26 cellular contexts compared by ENCODE assay signal in genomic region chr13:78802912-78803311, GRCh38.
DNase-seq lines count a peak whose midpoint lies in the region; ATAC-seq, FAIRE-seq and TF ChIP-seq lines count a peak whose summit lies in the region.
"Had no signal": no experiment of that assay in that cellular context is flagged by ENCODE, and none has a peak within 500 bp of the region (broad histone marks: within the 10 kb centered on the region; RNA-seq: fewer than 3 reads in every experiment).

No MANE protein-coding gene starts in this region.

- no peak overlapping the region for H3K4me2 ChIP-seq in HepG2 (ENCODE audit: low read depth, low read length)
- no peak overlapping the region for H3K4me2 ChIP-seq in astrocyte (ENCODE audit: low read length)
- H3K4me2 ChIP-seq in K562 (ENCODE audit: insufficient read depth, low read length) = no peak overlapping the region
- H3K4me2 ChIP-seq: BLaER1 had no signal

- no peak overlapping the region for H3K4me3 Mint-ChIP-seq in astrocyte (ENCODE audit: unreplicated experiment)
- no peak overlapping the region for H3K4me3 Mint-ChIP-seq in activated naive CD8-positive, alpha-beta T cell treated with anti-CD3 and anti-CD28 coated beads, Interleukin-2, amount 50 U/mL, for 24 hours
- H3K4me3 Mint-ChIP-seq in CD8-positive, alpha-beta memory T cell = no peak overlapping the region
- H3K4me3 Mint-ChIP-seq: CD14-positive monocyte; CD4-positive, alpha-beta memory T cell; CD4-positive, CD25-positive, alpha-beta regulatory T cell had no signal

- TF ChIP-seq POLR2A in HepG2 (IDR thresholded peaks at IDR 0.05; ENCODE audit: insufficient read depth in 1 of 2, low read depth in 2 of 2, low read length in 2 of 2) (no peak), right lobe of liver (IDR thresholded peaks at IDR 0.05) (no peak), K562 (conservative IDR thresholded peaks at IDR 0.05) (no peak)

- no peak for ATAC-seq in HepG2
- no peak for ATAC-seq in right lobe of liver
- no peak for ATAC-seq in K562
- no peak for ATAC-seq in activated naive CD8-positive, alpha-beta T cell treated with anti-CD3 and anti-CD28 coated beads, Interleukin-2, amount 50 U/mL, for 24 hours

- H3K9me3 ChIP-seq in HepG2 (ENCODE audit: low read length) (no peaks in the 10 kb centered on the region), right lobe of liver (no peaks in the 10 kb centered on the region), astrocyte (ENCODE audit: insufficient read depth, low read depth, low read length) (no peaks in the 10 kb centered on the region), K562 (replicated peaks; ENCODE audit: control insufficient read depth, insufficient read depth, low read depth, low read length) (no peaks in the 10 kb centered on the region)
- no peaks in the 10 kb centered on the region for H3K9me3 ChIP-seq in CD8-positive, alpha-beta memory T cell (ENCODE audit: low read length)
- H3K9me3 ChIP-seq: BE2C, BLaER1, Caco-2 had no signal

- H3K4me1 Mint-ChIP-seq in astrocyte (ENCODE audit: low read depth, unreplicated experiment) = no peaks in the 10 kb centered on the region
- H3K4me1 Mint-ChIP-seq in activated naive CD8-positive, alpha-beta T cell treated with anti-CD3 and anti-CD28 coated beads, Interleukin-2, amount 50 U/mL, for 24 hours = no peaks in the 10 kb centered on the region
- H3K4me1 Mint-ChIP-seq in CD8-positive, alpha-beta memory T cell = no peaks in the 10 kb centered on the region
- H3K4me1 Mint-ChIP-seq: CD14-positive monocyte; CD4-positive, alpha-beta memory T cell; CD4-positive, CD25-positive, alpha-beta regulatory T cell had no signal

- H3K27ac Mint-ChIP-seq in astrocyte (ENCODE audit: unreplicated experiment) = no peak overlapping the region
- H3K27ac Mint-ChIP-seq in activated naive CD8-positive, alpha-beta T cell treated with anti-CD3 and anti-CD28 coated beads, Interleukin-2, amount 50 U/mL, for 24 hours = no peak overlapping the region
- H3K27ac Mint-ChIP-seq in CD8-positive, alpha-beta memory T cell = no peak overlapping the region
- H3K27ac Mint-ChIP-seq: CD14-positive monocyte; CD4-positive, alpha-beta memory T cell had no signal

- H3K36me3 Mint-ChIP-seq in astrocyte (ENCODE audit: low read depth, unreplicated experiment) = no peaks in the 10 kb centered on the region
- no peaks in the 10 kb centered on the region for H3K36me3 Mint-ChIP-seq in activated naive CD8-positive, alpha-beta T cell treated with anti-CD3 and anti-CD28 coated beads, Interleukin-2, amount 50 U/mL, for 24 hours (ENCODE audit: low read depth)
- H3K36me3 Mint-ChIP-seq in CD8-positive, alpha-beta memory T cell = no peaks in the 10 kb centered on the region
- H3K36me3 Mint-ChIP-seq: CD14-positive monocyte; CD4-positive, alpha-beta memory T cell; CD4-positive, CD25-positive, alpha-beta regulatory T cell had no signal

- H3K9me3 Mint-ChIP-seq in astrocyte (ENCODE audit: unreplicated experiment) = no peaks in the 10 kb centered on the region
- H3K9me3 Mint-ChIP-seq in activated naive CD8-positive, alpha-beta T cell treated with anti-CD3 and anti-CD28 coated beads, Interleukin-2, amount 50 U/mL, for 24 hours = peaks cover 11% of the 10 kb centered on the region
- H3K9me3 Mint-ChIP-seq in CD8-positive, alpha-beta memory T cell = no peaks in the 10 kb centered on the region

- in situ Hi-C loops in HepG2 (cut with HindIII; ENCODE audit: extremely low pct_ligation_motif_present, low pct_unique_long_range_greater_than_20kb) (no loop called here), K562 (cut with MboI) (no loop called here)

- no peak for TF ChIP-seq RAD21 in HepG2 (CRISPR knock-in tag; IDR thresholded peaks at IDR 0.05)
- no peak for TF ChIP-seq RAD21 in K562 (CRISPR knock-in tag; conservative IDR thresholded peaks at IDR 0.05 in 1 of 2, IDR thresholded peaks at IDR 0.05 in 1 of 2)

- TF ChIP-seq EP300 in HepG2 (IDR thresholded peaks at IDR 0.05; ENCODE audit: low read depth in 2 of 2, low read length in 2 of 2) (no peak), HepG2 (CRISPR knock-in tag; IDR thresholded peaks at IDR 0.05; ENCODE audit: borderline replicate concordance) (no peak), K562 (IDR thresholded peaks at IDR 0.05; ENCODE audit: low read length) (no peak)

- TF ChIP-seq CTCF in HepG2 (CRISPR knock-in tag; IDR thresholded peaks at IDR 0.05) (no peak), right lobe of liver (IDR thresholded peaks at IDR 0.05) (no peak), astrocyte (IDR thresholded peaks at IDR 0.05; ENCODE audit: insufficient read depth, low read depth, low read length) (no peak), K562 (IDR thresholded peaks at IDR 0.05 in 2 of 3, conservative IDR thresholded peaks at IDR 0.05 in 1 of 3; ENCODE audit: insufficient read depth in 2 of 3, low read depth in 1 of 3, low read length in 3 of 3) (no peak)

- H3K9me1 ChIP-seq in K562 (ENCODE audit: control insufficient read depth, insufficient read depth, low read length) = no peaks in the 10 kb centered on the region

- CTCF ChIA-PET in HepG2 (lab: Yijun Ruan, JAX; ENCODE audit: low intra/inter-chr PET ratio, low total read pairs) = no interaction called here
- CTCF ChIA-PET in HEK293T (lab: Yijun Ruan, JAX) = no interaction called here
- CTCF ChIA-PET in K562 (lab: Yijun Ruan, JAX; ENCODE audit: low intra/inter-chr PET ratio) = no interaction called here
- CTCF ChIA-PET in CD8-positive, alpha-beta memory T cell (lab: Charles Lee) = no interaction called here

- H3K27me3 ChIP-seq in HepG2 (ENCODE audit: control insufficient read depth in 1 of 2, insufficient read depth in 2 of 2, low read length in 2 of 2) = no peaks in the 10 kb centered on the region
- H3K27me3 ChIP-seq in right lobe of liver = no peaks in the 10 kb centered on the region
- no peaks in the 10 kb centered on the region for H3K27me3 ChIP-seq in astrocyte (ENCODE audit: insufficient read depth, low read length)
- no peaks in the 10 kb centered on the region for H3K27me3 ChIP-seq in K562 (ENCODE audit: control insufficient read depth in 2 of 2, insufficient read depth in 2 of 2, low read length in 2 of 2)
- H3K27me3 ChIP-seq in CD8-positive, alpha-beta memory T cell (ENCODE audit: insufficient read depth, low read length, poor library complexity, severe bottlenecking) = no peaks in the 10 kb centered on the region
- H3K27me3 ChIP-seq: BE2C, BLaER1 had no signal

- no peak overlapping the region for H2AFZ ChIP-seq in HepG2 (ENCODE audit: low read length)
- no peak overlapping the region for H2AFZ ChIP-seq in astrocyte (ENCODE audit: low read depth, low read length)
- H2AFZ ChIP-seq in K562 (ENCODE audit: low read depth, low read length) = no peak overlapping the region

- H3K27ac ChIP-seq in HepG2 (ENCODE audit: extremely low read length, insufficient read depth, low read length) (no peak overlapping the region), right lobe of liver (no peak overlapping the region), astrocyte (ENCODE audit: low read depth, low read length) (no peak overlapping the region), K562 (ENCODE audit: extremely low read depth, low read depth, low read length) (no peak overlapping the region), caudate nucleus (ENCODE audit: low read depth, low read length) (no peak overlapping the region)
- H3K27ac ChIP-seq in CD8-positive, alpha-beta memory T cell (ENCODE audit: low read depth, low read length) = no peak overlapping the region
- H3K27ac ChIP-seq: BLaER1 had no signal

- no peaks in the 10 kb centered on the region for H3K36me3 ChIP-seq in HepG2 (replicated peaks in 1 of 2; ENCODE audit: control insufficient read depth in 1 of 2, insufficient read depth in 2 of 2, low read length in 2 of 2)
- H3K36me3 ChIP-seq in right lobe of liver = no peaks in the 10 kb centered on the region
- H3K36me3 ChIP-seq in astrocyte (ENCODE audit: insufficient read depth, low read length) = no peaks in the 10 kb centered on the region
- H3K36me3 ChIP-seq in K562 (ENCODE audit: control insufficient read depth, insufficient read depth, low read length) = no peaks in the 10 kb centered on the region
- no peaks in the 10 kb centered on the region for H3K36me3 ChIP-seq in CD8-positive, alpha-beta memory T cell (ENCODE audit: insufficient read depth, low read length)
- H3K36me3 ChIP-seq: BE2C, BLaER1 had no signal

- DNase-seq in HepG2 (ENCODE audit: low spot score) (no peak), right lobe of liver (no peak), HEK293T (ENCODE audit: extremely low spot score) (no peak), astrocyte (ENCODE audit: low read depth) (no peak), K562 (ENCODE audit: extremely low read depth in 1 of 4, low spot score in 3 of 4) (no peak), caudate nucleus (lab: John Stamatoyannopoulos, UW) (no peak)
- no peak for DNase-seq in activated naive CD8-positive, alpha-beta T cell treated with anti-CD3 and anti-CD28 coated beads, Interleukin-2, amount 50 U/mL, for 24 hours
- DNase-seq in CD8-positive, alpha-beta memory T cell = no peak
- DNase-seq: 8988T; ACHN; BE2C; C1 segment of cervical spinal cord; Caco-2; Calu3; CD4-positive, CD25-positive, alpha-beta regulatory T cell; DMS79 treated with DMSO at 0.1 percent for 48 hours; GF-D8 had no signal

- BruUV-seq in HepG2 (replicated peaks; lab: Mats Ljungman, UMichigan) (no TSS peak), K562 (replicated peaks; lab: Mats Ljungman, UMichigan) (no TSS peak)

- H3K4me1 ChIP-seq in HepG2 (ENCODE audit: insufficient read depth, low read length) = no peaks in the 10 kb centered on the region
- no peaks in the 10 kb centered on the region for H3K4me1 ChIP-seq in right lobe of liver
- no peaks in the 10 kb centered on the region for H3K4me1 ChIP-seq in astrocyte (ENCODE audit: insufficient read depth, low read length)
- no peaks in the 10 kb centered on the region for H3K4me1 ChIP-seq in K562 (replicated peaks in 1 of 2; ENCODE audit: control insufficient read depth in 2 of 2, insufficient read depth in 2 of 2, low read length in 2 of 2)
- H3K4me1 ChIP-seq in CD8-positive, alpha-beta memory T cell (ENCODE audit: insufficient read depth, low read length) = no peaks in the 10 kb centered on the region
- H3K4me1 ChIP-seq: BE2C, BLaER1, Caco-2 had no signal

- H3K4me3 ChIP-seq in HepG2 (replicated peaks in 1 of 3; ENCODE audit: insufficient read depth in 1 of 3, low read depth in 2 of 3, low read length in 3 of 3) = no peak overlapping the region
- no peak overlapping the region for H3K4me3 ChIP-seq in right lobe of liver
- H3K4me3 ChIP-seq in astrocyte (ENCODE audit: insufficient read depth, low read depth, low read length) = no peak overlapping the region
- no peak overlapping the region for H3K4me3 ChIP-seq in K562
- no peak overlapping the region for H3K4me3 ChIP-seq in CD8-positive, alpha-beta memory T cell (ENCODE audit: low read length)
- H3K4me3 ChIP-seq: BLaER1 had no signal

- H3K79me2 ChIP-seq in HepG2 (ENCODE audit: insufficient read depth, low read length) = no peaks in the 10 kb centered on the region
- no peaks in the 10 kb centered on the region for H3K79me2 ChIP-seq in astrocyte (ENCODE audit: insufficient read depth, low read length)
- H3K79me2 ChIP-seq in K562 (ENCODE audit: control insufficient read depth, insufficient read depth, low read length) = no peaks in the 10 kb centered on the region

- no peaks in the 10 kb centered on the region for H3K27me3 Mint-ChIP-seq in astrocyte (ENCODE audit: low read depth, unreplicated experiment)
- peaks cover 12% of the 10 kb centered on the region for H3K27me3 Mint-ChIP-seq in activated naive CD8-positive, alpha-beta T cell treated with anti-CD3 and anti-CD28 coated beads, Interleukin-2, amount 50 U/mL, for 24 hours
- peaks cover 3 to 20% of the 10 kb centered on the region in 2 donors for H3K27me3 Mint-ChIP-seq in CD8-positive, alpha-beta memory T cell
- H3K27me3 Mint-ChIP-seq: CD4-positive, CD25-positive, alpha-beta regulatory T cell had no signal

- H4K20me1 ChIP-seq in HepG2 (ENCODE audit: insufficient read depth, low read length) (no peaks in the 10 kb centered on the region), astrocyte (ENCODE audit: insufficient read depth, low read length) (no peaks in the 10 kb centered on the region), K562 (replicated peaks; ENCODE audit: control insufficient read depth, insufficient read depth, low read length) (no peaks in the 10 kb centered on the region)
- H4K20me1 ChIP-seq: BLaER1 had no signal

- H3K9ac ChIP-seq in HepG2 (ENCODE audit: insufficient read depth, low read depth, low read length) = no peak overlapping the region
- no peak overlapping the region for H3K9ac ChIP-seq in astrocyte (ENCODE audit: low read length)
- H3K9ac ChIP-seq in K562 (ENCODE audit: insufficient read depth in 1 of 2, low read depth in 2 of 2, low read length in 2 of 2) = no peak overlapping the region
- H3K9ac ChIP-seq: BLaER1 had no signal

- FAIRE-seq in HepG2 (lab: Jason Lieb, UNC) (no peak), astrocyte (lab: Jason Lieb, UNC) (peak; percentile 17), K562 (lab: Jason Lieb, UNC) (no peak)
- FAIRE-seq: A204.1, D721Med, G401.6, GM12892, GM18507, GM19239 had no signal

- intact Hi-C loops in HepG2 (cut with micrococcal nuclease; ENCODE audit: unreplicated experiment) (loop anchor here (10.0 kb wide), 1 partner anchor 172 kb away; no protein-coding TSS in a partner anchor), right lobe of liver (cut with DNase I) (no loop called here), K562 (cut with micrococcal nuclease) (no loop called here)

- POLR2A ChIA-PET in HepG2 (lab: Yijun Ruan, JAX) (no interaction called here), HEK293T (lab: Yijun Ruan, JAX) (no interaction called here), K562 (lab: Yijun Ruan, JAX) (no interaction called here)
- POLR2A ChIA-PET in CD8-positive, alpha-beta memory T cell (lab: Charles Lee) = no interaction called here

Comparison
In these comparisons a context has a peak if more than half of its experiments do, and no peak if none do; other contexts are left out.
1. Of the 241 proteins assayed by ChIP-seq in both HepG2 and K562: peak only in HepG2: none; only in K562: NFIC and SMAD1; in both: none; in neither: 238; mixed calls (peak in some experiments, not most) for 1.